In genomic region chr3:85360742-85361387, GRCh38 we compare ENCODE assay signal across 8 cellular contexts.
DNase-seq lines count a peak whose midpoint lies in the region; ATAC-seq and TF ChIP-seq lines count a peak whose summit lies in the region.

No MANE protein-coding gene starts in this region.

- H3K9me3 ChIP-seq in psoas muscle (no peaks in the 10 kb centered on the region), mesenchymal stem cell (ENCODE audit: control insufficient read depth, low read length) (no peaks in the 10 kb centered on the region)

- H3K36me3 ChIP-seq in psoas muscle (ENCODE audit: insufficient read depth in 1 of 2, low read depth in 1 of 2) = no peaks in the 10 kb centered on the region
- no peaks in the 10 kb centered on the region for H3K36me3 ChIP-seq in mesenchymal stem cell (ENCODE audit: control insufficient read depth in 1 of 2, insufficient read depth in 2 of 2, low read depth in 1 of 2, low read length in 2 of 2)

- no peak overlapping the region for H3K27ac ChIP-seq in psoas muscle
- H3K27ac ChIP-seq in mesenchymal stem cell (ENCODE audit: low read length, poor library complexity, severe bottlenecking) = no peak overlapping the region

- H3K4me2 ChIP-seq in mesenchymal stem cell (ENCODE audit: low read length, poor library complexity, severe bottlenecking) = no peak overlapping the region

- H3K18ac ChIP-seq in mesenchymal stem cell (ENCODE audit: low read depth in 1 of 2, low read length in 2 of 2) = no peak overlapping the region

- H3K23ac ChIP-seq in mesenchymal stem cell (ENCODE audit: low read length in 2 of 2) = no peak overlapping the region

- H2BK12ac ChIP-seq in mesenchymal stem cell (ENCODE audit: low read length in 2 of 2) = no peak overlapping the region

- H3K4me1 ChIP-seq in psoas muscle (no peaks in the 10 kb centered on the region), mesenchymal stem cell (ENCODE audit: control insufficient read depth, insufficient read depth, low read depth, low read length) (no peaks in the 10 kb centered on the region)

- no peak overlapping the region for H2BK15ac ChIP-seq in mesenchymal stem cell (ENCODE audit: low read depth, poor library complexity, severe bottlenecking)

- no peak overlapping the region for H2AK5ac ChIP-seq in mesenchymal stem cell (ENCODE audit: low read length, severe bottlenecking)

- H3K27me3 ChIP-seq in psoas muscle (ENCODE audit: insufficient read depth in 3 of 3, low read length in 2 of 3) (no peaks in the 10 kb centered on the region), mesenchymal stem cell (ENCODE audit: control insufficient read depth in 1 of 2, insufficient read depth in 1 of 2, low read length in 2 of 2) (no peaks in the 10 kb centered on the region)

- no peak overlapping the region for H3K9ac ChIP-seq in mesenchymal stem cell (ENCODE audit: low read length)

- WGBS in psoas muscle, 3 donors = 43 to 48% (median 46%) methylated on average over 6 of the region's 6 CpGs
- WGBS in mesenchymal stem cell = 38% methylated on average over 4 of the region's 6 CpGs

- peak; percentile 30 for DNase-seq in Caki2 (ENCODE audit: low read depth)
- peak; percentile 12 for DNase-seq in GM20000 (ENCODE audit: low spot score)
- DNase-seq in LNCaP clone FGC (ENCODE audit: low read depth) = peak; percentile 54
- DNase-seq in SHP77 treated with DMSO at 0.1 percent for 48 hours (lab: John Stamatoyannopoulos, UW) = peak; percentile 74
- DNase-seq in foreskin fibroblast = peak; percentile 1 to 57
- DNase-seq in psoas muscle = peak in 1 of 2 donors; percentile 21
- DNase-seq in mesenchymal stem cell = no peak

- H3K14ac ChIP-seq in mesenchymal stem cell (ENCODE audit: low read length in 2 of 2) = no peak overlapping the region

- H3K79me1 ChIP-seq in mesenchymal stem cell (replicated peaks; ENCODE audit: low read length, poor library complexity, severe bottlenecking) = no peaks in the 10 kb centered on the region

- H4K91ac ChIP-seq in mesenchymal stem cell (ENCODE audit: low read length) = no peak overlapping the region

- in situ Hi-C loops in Caki2 (cut with HindIII; ENCODE audit: low pct_unique_long_range_greater_than_20kb, low sequenced_read_pairs) = no loop called here

- H4K8ac ChIP-seq in mesenchymal stem cell (ENCODE audit: low read length) = no peak overlapping the region

- intact Hi-C loops in psoas muscle (cut with DNase I) = loop anchor here in 1 of 2 donors (5.0 kb wide), 2 partner anchors 384 to 814 kb away; no protein-coding TSS in a partner anchor

- TF ChIP-seq CTCF in GM20000 (IDR thresholded peaks at IDR 0.05; ENCODE audit: extremely low read depth, missing control alignments) (peak; percentile 11), LNCaP clone FGC (IDR thresholded peaks at IDR 0.05; ENCODE audit: control insufficient read depth, extremely low read depth, insufficient read depth) (peak; percentile 97), foreskin fibroblast (IDR thresholded peaks at IDR 0.05; ENCODE audit: low read depth, low read length) (no peak), psoas muscle (IDR thresholded peaks at IDR 0.05) (peak; percentile 56)

- no peak overlapping the region for H2AFZ ChIP-seq in mesenchymal stem cell (ENCODE audit: low read depth, low read length)

- H2BK5ac ChIP-seq in mesenchymal stem cell (ENCODE audit: low read depth, low read length, poor library complexity, severe bottlenecking) = no peak overlapping the region

- H2BK120ac ChIP-seq in mesenchymal stem cell (ENCODE audit: low read depth, low read length) = no peak overlapping the region

- ATAC-seq in psoas muscle (peak; percentile 59 to 86 (median 78)), HG03039 (IDR thresholded peaks at IDR 0.05; ENCODE audit: unreplicated experiment) (no peak)

- H3K4me3 ChIP-seq in LNCaP clone FGC (ENCODE audit: low read depth, low read length) (no peak overlapping the region), foreskin fibroblast (ENCODE audit: low read depth in 1 of 2, low read length in 2 of 2) (no peak overlapping the region), psoas muscle (no peak overlapping the region), mesenchymal stem cell (ENCODE audit: insufficient read depth in 1 of 2, low read depth in 1 of 2, low read length in 2 of 2) (no peak overlapping the region)

- H3K4ac ChIP-seq in mesenchymal stem cell (ENCODE audit: low read depth in 1 of 2, low read length in 2 of 2) = no peak overlapping the region
